ENCODE assay signal across 1 cellular context in the genomic region with DNA sequence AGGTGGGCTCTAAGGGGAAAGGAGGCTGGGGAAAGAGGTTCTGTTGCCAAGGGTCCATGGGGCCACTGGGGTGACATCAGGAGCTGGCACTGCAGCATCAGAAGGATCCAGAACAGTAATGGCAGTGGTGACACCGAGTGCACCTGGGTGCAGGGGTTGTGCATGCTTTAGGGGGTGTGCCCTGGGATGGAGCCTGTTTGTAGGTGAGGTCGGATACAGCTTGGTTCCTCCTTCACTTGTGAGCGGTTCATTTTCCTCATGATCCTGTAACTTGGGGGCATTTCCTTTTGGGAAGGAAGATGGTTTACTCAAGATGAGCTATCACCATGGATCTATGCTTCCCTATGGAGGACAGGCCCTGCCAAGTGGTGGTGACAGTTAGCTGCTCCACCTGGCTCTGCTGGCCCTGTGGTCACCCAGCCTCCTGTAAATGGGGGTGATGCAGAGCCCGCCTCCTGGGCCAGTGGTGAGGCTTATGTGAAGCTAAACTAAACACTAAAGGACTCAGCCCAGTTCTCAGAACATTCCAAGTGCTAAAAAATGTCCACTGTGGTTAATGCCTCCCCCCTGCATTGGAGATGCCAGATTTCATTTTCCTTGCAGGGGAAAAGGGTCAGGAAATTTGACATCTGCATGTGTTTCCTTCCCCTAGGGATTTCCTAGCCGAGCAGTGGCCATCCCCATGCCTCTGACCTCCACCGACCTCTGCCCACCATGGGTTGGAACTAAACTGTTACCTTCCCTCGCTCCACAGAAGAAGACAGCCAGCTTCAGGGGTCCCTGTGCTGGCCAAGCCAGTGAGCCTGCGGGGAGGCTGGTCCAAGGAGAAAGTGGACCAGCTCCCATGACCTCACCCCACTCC.
TF ChIP-seq lines count a peak whose summit lies in the region.

No MANE protein-coding gene starts in this region.

TF ChIP-seq in GM12878, 131 proteins besides CTCF, POLR2A, EP300 and RAD21 (continues in another document):
- TF ChIP-seq, protein P1, sequence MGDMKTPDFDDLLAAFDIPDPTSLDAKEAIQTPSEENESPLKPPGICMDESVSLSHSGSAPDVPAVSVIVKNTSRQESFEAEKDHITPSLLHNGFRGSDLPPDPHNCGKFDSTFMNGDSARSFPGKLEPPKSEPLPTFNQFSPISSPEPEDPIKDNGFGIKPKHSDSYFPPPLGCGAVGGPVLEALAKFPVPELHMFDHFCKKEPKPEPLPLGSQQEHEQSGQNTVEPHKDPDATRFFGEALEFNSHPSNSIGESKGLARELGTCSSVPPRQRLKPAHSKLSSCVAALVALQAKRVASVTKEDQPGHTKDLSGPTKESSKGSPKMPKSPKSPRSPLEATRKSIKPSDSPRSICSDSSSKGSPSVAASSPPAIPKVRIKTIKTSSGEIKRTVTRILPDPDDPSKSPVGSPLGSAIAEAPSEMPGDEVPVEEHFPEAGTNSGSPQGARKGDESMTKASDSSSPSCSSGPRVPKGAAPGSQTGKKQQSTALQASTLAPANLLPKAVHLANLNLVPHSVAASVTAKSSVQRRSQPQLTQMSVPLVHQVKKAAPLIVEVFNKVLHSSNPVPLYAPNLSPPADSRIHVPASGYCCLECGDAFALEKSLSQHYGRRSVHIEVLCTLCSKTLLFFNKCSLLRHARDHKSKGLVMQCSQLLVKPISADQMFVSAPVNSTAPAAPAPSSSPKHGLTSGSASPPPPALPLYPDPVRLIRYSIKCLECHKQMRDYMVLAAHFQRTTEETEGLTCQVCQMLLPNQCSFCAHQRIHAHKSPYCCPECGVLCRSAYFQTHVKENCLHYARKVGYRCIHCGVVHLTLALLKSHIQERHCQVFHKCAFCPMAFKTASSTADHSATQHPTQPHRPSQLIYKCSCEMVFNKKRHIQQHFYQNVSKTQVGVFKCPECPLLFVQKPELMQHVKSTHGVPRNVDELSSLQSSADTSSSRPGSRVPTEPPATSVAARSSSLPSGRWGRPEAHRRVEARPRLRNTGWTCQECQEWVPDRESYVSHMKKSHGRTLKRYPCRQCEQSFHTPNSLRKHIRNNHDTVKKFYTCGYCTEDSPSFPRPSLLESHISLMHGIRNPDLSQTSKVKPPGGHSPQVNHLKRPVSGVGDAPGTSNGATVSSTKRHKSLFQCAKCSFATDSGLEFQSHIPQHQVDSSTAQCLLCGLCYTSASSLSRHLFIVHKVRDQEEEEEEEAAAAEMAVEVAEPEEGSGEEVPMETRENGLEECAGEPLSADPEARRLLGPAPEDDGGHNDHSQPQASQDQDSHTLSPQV (IDR thresholded peaks at IDR 0.05) = no peak
- TF ChIP-seq, protein P2, sequence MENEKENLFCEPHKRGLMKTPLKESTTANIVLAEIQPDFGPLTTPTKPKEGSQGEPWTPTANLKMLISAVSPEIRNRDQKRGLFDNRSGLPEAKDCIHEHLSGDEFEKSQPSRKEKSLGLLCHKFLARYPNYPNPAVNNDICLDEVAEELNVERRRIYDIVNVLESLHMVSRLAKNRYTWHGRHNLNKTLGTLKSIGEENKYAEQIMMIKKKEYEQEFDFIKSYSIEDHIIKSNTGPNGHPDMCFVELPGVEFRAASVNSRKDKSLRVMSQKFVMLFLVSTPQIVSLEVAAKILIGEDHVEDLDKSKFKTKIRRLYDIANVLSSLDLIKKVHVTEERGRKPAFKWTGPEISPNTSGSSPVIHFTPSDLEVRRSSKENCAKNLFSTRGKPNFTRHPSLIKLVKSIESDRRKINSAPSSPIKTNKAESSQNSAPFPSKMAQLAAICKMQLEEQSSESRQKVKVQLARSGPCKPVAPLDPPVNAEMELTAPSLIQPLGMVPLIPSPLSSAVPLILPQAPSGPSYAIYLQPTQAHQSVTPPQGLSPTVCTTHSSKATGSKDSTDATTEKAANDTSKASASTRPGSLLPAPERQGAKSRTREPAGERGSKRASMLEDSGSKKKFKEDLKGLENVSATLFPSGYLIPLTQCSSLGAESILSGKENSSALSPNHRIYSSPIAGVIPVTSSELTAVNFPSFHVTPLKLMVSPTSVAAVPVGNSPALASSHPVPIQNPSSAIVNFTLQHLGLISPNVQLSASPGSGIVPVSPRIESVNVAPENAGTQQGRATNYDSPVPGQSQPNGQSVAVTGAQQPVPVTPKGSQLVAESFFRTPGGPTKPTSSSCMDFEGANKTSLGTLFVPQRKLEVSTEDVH (IDR thresholded peaks at IDR 0.05; ENCODE audit: low read depth, partially characterized antibody) = no peak
- TF ChIP-seq FOXK2 (IDR thresholded peaks at IDR 0.05) = no peak
- no peak for TF ChIP-seq YBX1 (IDR thresholded peaks at IDR 0.05)
- TF ChIP-seq NR2F1 (conservative IDR thresholded peaks at IDR 0.05) = peak; percentile 75
- no peak for TF ChIP-seq RAD51 (IDR thresholded peaks at IDR 0.05)
- TF ChIP-seq EGR1 (IDR thresholded peaks at IDR 0.05; ENCODE audit: borderline replicate concordance in 1 of 2, low read depth in 2 of 2, low read length in 2 of 2) = no peak; a peak in 1 of 3 replicates
- TF ChIP-seq LARP7 (IDR thresholded peaks at IDR 0.05) = 0 out of 2 replicates have a peak, but pooled peaks have one; percentile 6
- TF ChIP-seq, protein P3, sequence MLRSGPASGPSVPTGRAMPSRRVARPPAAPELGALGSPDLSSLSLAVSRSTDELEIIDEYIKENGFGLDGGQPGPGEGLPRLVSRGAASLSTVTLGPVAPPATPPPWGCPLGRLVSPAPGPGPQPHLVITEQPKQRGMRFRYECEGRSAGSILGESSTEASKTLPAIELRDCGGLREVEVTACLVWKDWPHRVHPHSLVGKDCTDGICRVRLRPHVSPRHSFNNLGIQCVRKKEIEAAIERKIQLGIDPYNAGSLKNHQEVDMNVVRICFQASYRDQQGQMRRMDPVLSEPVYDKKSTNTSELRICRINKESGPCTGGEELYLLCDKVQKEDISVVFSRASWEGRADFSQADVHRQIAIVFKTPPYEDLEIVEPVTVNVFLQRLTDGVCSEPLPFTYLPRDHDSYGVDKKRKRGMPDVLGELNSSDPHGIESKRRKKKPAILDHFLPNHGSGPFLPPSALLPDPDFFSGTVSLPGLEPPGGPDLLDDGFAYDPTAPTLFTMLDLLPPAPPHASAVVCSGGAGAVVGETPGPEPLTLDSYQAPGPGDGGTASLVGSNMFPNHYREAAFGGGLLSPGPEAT (IDR thresholded peaks at IDR 0.05; ENCODE audit: low read depth) = no peak
- TF ChIP-seq MEF2B (IDR thresholded peaks at IDR 0.05; ENCODE audit: partially characterized antibody, poor library complexity, severe bottlenecking) = no peak
- TF ChIP-seq, protein P4, sequence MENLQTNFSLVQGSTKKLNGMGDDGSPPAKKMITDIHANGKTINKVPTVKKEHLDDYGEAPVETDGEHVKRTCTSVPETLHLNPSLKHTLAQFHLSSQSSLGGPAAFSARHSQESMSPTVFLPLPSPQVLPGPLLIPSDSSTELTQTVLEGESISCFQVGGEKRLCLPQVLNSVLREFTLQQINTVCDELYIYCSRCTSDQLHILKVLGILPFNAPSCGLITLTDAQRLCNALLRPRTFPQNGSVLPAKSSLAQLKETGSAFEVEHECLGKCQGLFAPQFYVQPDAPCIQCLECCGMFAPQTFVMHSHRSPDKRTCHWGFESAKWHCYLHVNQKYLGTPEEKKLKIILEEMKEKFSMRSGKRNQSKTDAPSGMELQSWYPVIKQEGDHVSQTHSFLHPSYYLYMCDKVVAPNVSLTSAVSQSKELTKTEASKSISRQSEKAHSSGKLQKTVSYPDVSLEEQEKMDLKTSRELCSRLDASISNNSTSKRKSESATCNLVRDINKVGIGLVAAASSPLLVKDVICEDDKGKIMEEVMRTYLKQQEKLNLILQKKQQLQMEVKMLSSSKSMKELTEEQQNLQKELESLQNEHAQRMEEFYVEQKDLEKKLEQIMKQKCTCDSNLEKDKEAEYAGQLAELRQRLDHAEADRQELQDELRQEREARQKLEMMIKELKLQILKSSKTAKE (IDR thresholded peaks at IDR 0.05; ENCODE audit: low read depth, poor library complexity, severe bottlenecking) = no peak
- no peak for TF ChIP-seq ZNF274 (IDR thresholded peaks at IDR 0.05; ENCODE audit: insufficient read depth, insufficient read length)
- TF ChIP-seq SIX5 (IDR thresholded peaks at IDR 0.05; ENCODE audit: low read depth, low read length, severe bottlenecking) = peak; percentile 18
- no peak for TF ChIP-seq NRF1 (conservative IDR thresholded peaks at IDR 0.05; ENCODE audit: low read depth, low read length)
- peak; percentile 83; the same call in 1 of the 2 replicates for TF ChIP-seq BCL11A (IDR thresholded peaks at IDR 0.05; ENCODE audit: low read depth, low read length)
- TF ChIP-seq PAX5 (IDR thresholded peaks at IDR 0.05; ENCODE audit: borderline replicate concordance, low read depth, low read length) = peak; percentile 56; the same call in 1 of the 2 replicates
- TF ChIP-seq MEF2A (IDR thresholded peaks at IDR 0.05; ENCODE audit: insufficient read depth, low read depth, low read length) = 0 out of 2 replicates have a peak, but pooled peaks have one; percentile 50
- 0 out of 2 replicates have a peak, but pooled peaks have one; percentile 17 for TF ChIP-seq JUNB (IDR thresholded peaks at IDR 0.05)
- TF ChIP-seq MTA2 (IDR thresholded peaks at IDR 0.05; ENCODE audit: low read depth) = no peak
- no peak for TF ChIP-seq TCF12 (IDR thresholded peaks at IDR 0.05; ENCODE audit: low read depth, low read length)
- no peak for TF ChIP-seq HDAC2 (IDR thresholded peaks at IDR 0.05)
- peak; percentile 50 for TF ChIP-seq YY1 (IDR thresholded peaks at IDR 0.05; ENCODE audit: low read depth, low read length)
- TF ChIP-seq MYC (IDR thresholded peaks at IDR 0.05; ENCODE audit: insufficient read depth, insufficient read length, insufficient replicate concordance, low read length, severe bottlenecking) = no peak
- peak; percentile 54; the same call in 1 of the 2 replicates for TF ChIP-seq ZBED1 (IDR thresholded peaks at IDR 0.05; ENCODE audit: borderline replicate concordance)
- TF ChIP-seq ZNF384 (IDR thresholded peaks at IDR 0.05; ENCODE audit: borderline replicate concordance, low read depth, low read length) = no peak
- TF ChIP-seq IKZF1 (conservative IDR thresholded peaks at IDR 0.05) = peak; percentile 22; the same call in 1 of the 2 replicates
- no peak for TF ChIP-seq ZNF207 (IDR thresholded peaks at IDR 0.05; ENCODE audit: borderline replicate concordance)
- TF ChIP-seq CBFB (IDR thresholded peaks at IDR 0.05; ENCODE audit: low read depth) = peak; percentile 66; the same call in 1 of the 2 replicates
- no peak; the same call in 1 of the 2 replicates for TF ChIP-seq EED (IDR thresholded peaks at IDR 0.05; ENCODE audit: low read depth)
- TF ChIP-seq TAF1 (IDR thresholded peaks at IDR 0.05; ENCODE audit: borderline replicate concordance, low read depth, low read length) = peak; percentile 29; the same call in 1 of the 2 replicates
- no peak for TF ChIP-seq TARDBP (IDR thresholded peaks at IDR 0.05; ENCODE audit: borderline replicate concordance)
- TF ChIP-seq CHD1 (IDR thresholded peaks at IDR 0.05; ENCODE audit: low read depth, low read length) = no peak
- TF ChIP-seq TCF7 (IDR thresholded peaks at IDR 0.05; ENCODE audit: borderline replicate concordance) = no peak
- TF ChIP-seq, protein P5, sequence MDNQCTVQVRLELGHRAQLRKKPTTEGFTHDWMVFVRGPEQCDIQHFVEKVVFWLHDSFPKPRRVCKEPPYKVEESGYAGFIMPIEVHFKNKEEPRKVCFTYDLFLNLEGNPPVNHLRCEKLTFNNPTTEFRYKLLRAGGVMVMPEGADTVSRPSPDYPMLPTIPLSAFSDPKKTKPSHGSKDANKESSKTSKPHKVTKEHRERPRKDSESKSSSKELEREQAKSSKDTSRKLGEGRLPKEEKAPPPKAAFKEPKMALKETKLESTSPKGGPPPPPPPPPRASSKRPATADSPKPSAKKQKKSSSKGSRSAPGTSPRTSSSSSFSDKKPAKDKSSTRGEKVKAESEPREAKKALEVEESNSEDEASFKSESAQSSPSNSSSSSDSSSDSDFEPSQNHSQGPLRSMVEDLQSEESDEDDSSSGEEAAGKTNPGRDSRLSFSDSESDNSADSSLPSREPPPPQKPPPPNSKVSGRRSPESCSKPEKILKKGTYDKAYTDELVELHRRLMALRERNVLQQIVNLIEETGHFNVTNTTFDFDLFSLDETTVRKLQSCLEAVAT (IDR thresholded peaks at IDR 0.05) = no peak
- no peak for TF ChIP-seq EZH2 (IDR thresholded peaks at IDR 0.05; ENCODE audit: borderline replicate concordance, control insufficient read depth, low read depth, low read length)
- no peak for TF ChIP-seq SP1 (IDR thresholded peaks at IDR 0.05; ENCODE audit: low read depth, low read length)
- peak; percentile 73 for TF ChIP-seq POLR2AphosphoS5 (IDR thresholded peaks at IDR 0.05; ENCODE audit: low read length)
- no peak for TF ChIP-seq ZNF24 (IDR thresholded peaks at IDR 0.05)
- TF ChIP-seq NFYA (IDR thresholded peaks at IDR 0.05; ENCODE audit: borderline replicate concordance, low read depth, low read length) = no peak
- no peak for TF ChIP-seq NFIC (IDR thresholded peaks at IDR 0.05; ENCODE audit: low read depth, low read length)
- TF ChIP-seq POU2F2 (IDR thresholded peaks at IDR 0.05; ENCODE audit: borderline replicate concordance, low read depth, low read length) = peak; percentile 34
- TF ChIP-seq, protein P6, sequence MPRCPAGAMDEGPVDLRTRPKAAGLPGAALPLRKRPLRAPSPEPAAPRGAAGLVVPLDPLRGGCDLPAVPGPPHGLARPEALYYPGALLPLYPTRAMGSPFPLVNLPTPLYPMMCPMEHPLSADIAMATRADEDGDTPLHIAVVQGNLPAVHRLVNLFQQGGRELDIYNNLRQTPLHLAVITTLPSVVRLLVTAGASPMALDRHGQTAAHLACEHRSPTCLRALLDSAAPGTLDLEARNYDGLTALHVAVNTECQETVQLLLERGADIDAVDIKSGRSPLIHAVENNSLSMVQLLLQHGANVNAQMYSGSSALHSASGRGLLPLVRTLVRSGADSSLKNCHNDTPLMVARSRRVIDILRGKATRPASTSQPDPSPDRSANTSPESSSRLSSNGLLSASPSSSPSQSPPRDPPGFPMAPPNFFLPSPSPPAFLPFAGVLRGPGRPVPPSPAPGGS (IDR thresholded peaks at IDR 0.05; ENCODE audit: borderline replicate concordance, insufficient read depth, low read depth, low read length, poor library complexity, severe bottlenecking) = peak; percentile 83
- TF ChIP-seq CBX5 (IDR thresholded peaks at IDR 0.05; ENCODE audit: low read depth) = no peak
- TF ChIP-seq MYB (IDR thresholded peaks at IDR 0.05; ENCODE audit: borderline replicate concordance, low read depth, low read length) = no peak
